Comparison of ENCODE assay signal across 23 cellular contexts in genomic region chr2:74043345-74044329, GRCh38. TPM values are rescaled to one million over a fixed set of nuclear protein-coding genes. Genes with fewer than 3 reads are reported as not detected.
DNase-seq lines count a peak whose midpoint lies in the region; ATAC-seq, FAIRE-seq and TF ChIP-seq lines count a peak whose summit lies in the region.
"Had no signal": no experiment of that assay in that cellular context is flagged by ENCODE, and none has a peak within 500 bp of the region (broad histone marks: within the 10 kb centered on the region; RNA-seq: fewer than 3 reads in every experiment).

No MANE protein-coding gene starts in this region.

- H3K27ac Mint-ChIP-seq in activated T-cell treated with anti-CD3 and anti-CD28 coated beads, Interleukin-2, amount 50 U/mL, for 72 hours = peak overlapping the region; percentile 9
- H3K27ac Mint-ChIP-seq in stimulated activated effector memory CD8-positive, alpha-beta T cell treated with anti-CD3 and anti-CD28 coated beads, Interleukin-12 subunit alpha, Interleukin-12 subunit beta, amount 100 ng/mL, for 72 hours = peak overlapping the region; percentile 55
- H3K27ac Mint-ChIP-seq: activated CD4-positive, alpha-beta T cell treated with anti-CD3 and anti-CD28 coated beads, Interleukin-2, amount 10 ng/mL, durations not matched to agents 24 days and 14 days had no signal

- H3K27ac ChIP-seq in WERI-Rb-1 = no peak overlapping the region
- peak overlapping the region; percentile 72 for H3K27ac ChIP-seq in HepG2 (ENCODE audit: extremely low read length, insufficient read depth, low read length)
- H3K27ac ChIP-seq in psoas muscle = no peak overlapping the region
- H3K27ac ChIP-seq: BLaER1, prostate gland had no signal

- peaks cover 0 to 7% of the 10 kb centered on the region in 2 donors for H3K36me3 Mint-ChIP-seq in activated T-cell treated with anti-CD3 and anti-CD28 coated beads, Interleukin-2, amount 50 U/mL, for 72 hours (ENCODE audit: insufficient read depth in 2 of 2)
- H3K36me3 Mint-ChIP-seq in stimulated activated effector memory CD8-positive, alpha-beta T cell treated with anti-CD3 and anti-CD28 coated beads, Interleukin-12 subunit alpha, Interleukin-12 subunit beta, amount 100 ng/mL, for 72 hours = peaks cover 22% of the 10 kb centered on the region

- H4K20me1 ChIP-seq in HepG2 (ENCODE audit: insufficient read depth, low read length) = no peaks in the 10 kb centered on the region

- H3K9ac ChIP-seq in HepG2 (ENCODE audit: insufficient read depth, low read depth, low read length) = peak overlapping the region; percentile 35; the same call in 1 of the 2 replicates
- H3K9ac ChIP-seq: BLaER1 had no signal

- H3K4me3 ChIP-seq in WERI-Rb-1 (ENCODE audit: low read depth, low read length) (no peak overlapping the region), HepG2 (replicated peaks in 1 of 3; ENCODE audit: insufficient read depth in 1 of 3, low read depth in 2 of 3, low read length in 3 of 3) (0 out of 6 replicates have a peak overlapping the region, but pooled peaks of 1 of the 3 experiments have one; percentile 8), psoas muscle (no peak overlapping the region)
- H3K4me3 ChIP-seq: BLaER1, prostate gland, stomach had no signal

- intact Hi-C loops in HepG2 (cut with micrococcal nuclease; ENCODE audit: unreplicated experiment) (no loop called here), psoas muscle (cut with DNase I) (no loop called here)

- CTCF ChIA-PET in HepG2 (lab: Yijun Ruan, JAX; ENCODE audit: low intra/inter-chr PET ratio, low total read pairs) = no interaction called here

- no peaks in the 10 kb centered on the region for H3K9me3 ChIP-seq in WERI-Rb-1 (ENCODE audit: severe bottlenecking)
- H3K9me3 ChIP-seq in HepG2 (ENCODE audit: low read length) = no peaks in the 10 kb centered on the region
- no peaks in the 10 kb centered on the region for H3K9me3 ChIP-seq in psoas muscle
- H3K9me3 ChIP-seq: BLaER1, prostate gland, stomach had no signal

- peaks cover 30% of the 10 kb centered on the region for H3K4me1 ChIP-seq in HepG2 (ENCODE audit: insufficient read depth, low read length)
- peaks cover 11% of the 10 kb centered on the region for H3K4me1 ChIP-seq in psoas muscle
- H3K4me1 ChIP-seq: prostate gland had no signal

- H3K27me3 Mint-ChIP-seq in activated T-cell treated with anti-CD3 and anti-CD28 coated beads, Interleukin-2, amount 50 U/mL, for 72 hours (ENCODE audit: low read depth) = no peaks in the 10 kb centered on the region
- H3K27me3 Mint-ChIP-seq: activated CD4-positive, alpha-beta T cell treated with anti-CD3 and anti-CD28 coated beads, Interleukin-2, amount 10 ng/mL, durations not matched to agents 24 days and 14 days had no signal

- peak overlapping the region; percentile 56 for H3K4me2 ChIP-seq in HepG2 (ENCODE audit: low read depth, low read length)
- H3K4me2 ChIP-seq: BLaER1 had no signal

- H3K36me3 ChIP-seq in WERI-Rb-1 (peaks cover 37% of the 10 kb centered on the region), HepG2 (replicated peaks in 1 of 2; ENCODE audit: control insufficient read depth in 1 of 2, insufficient read depth in 2 of 2, low read length in 2 of 2) (peaks cover 17 to 33% of the 10 kb centered on the region in 2 experiments), psoas muscle (ENCODE audit: insufficient read depth in 1 of 2, low read depth in 1 of 2) (peaks cover 0 to 3% of the 10 kb centered on the region in 2 donors)
- H3K36me3 ChIP-seq: prostate gland had no signal

- no peak for TF ChIP-seq POLR2A in HepG2 (IDR thresholded peaks at IDR 0.05; ENCODE audit: insufficient read depth in 1 of 2, low read depth in 2 of 2, low read length in 2 of 2)

- H3K4me1 Mint-ChIP-seq in activated T-cell treated with anti-CD3 and anti-CD28 coated beads, Interleukin-2, amount 50 U/mL, for 72 hours (ENCODE audit: low read depth) = peaks cover 40% of the 10 kb centered on the region
- H3K4me1 Mint-ChIP-seq in stimulated activated effector memory CD8-positive, alpha-beta T cell treated with anti-CD3 and anti-CD28 coated beads, Interleukin-12 subunit alpha, Interleukin-12 subunit beta, amount 100 ng/mL, for 72 hours = peaks cover 41% of the 10 kb centered on the region

- POLR2A ChIA-PET in HepG2 (lab: Yijun Ruan, JAX) = interaction anchor here (1.0 to 1.5 kb wide), 3 partner anchors 48 to 77 kb away, joined by 3 to 5 read pairs (median 3); no protein-coding TSS in a partner anchor

- no peak for DNase-seq in activated T-cell treated with anti-CD3 and anti-CD28 coated beads, Interleukin-2, amount 50 U/mL, for 72 hours
- no peak for DNase-seq in activated T-cell treated with anti-CD3 and anti-CD28 coated beads for 4 hours
- DNase-seq in WERI-Rb-1 = peak; percentile 58
- DNase-seq in HepG2 (ENCODE audit: low spot score) = peak; percentile 62
- DNase-seq in stimulated activated effector memory CD8-positive, alpha-beta T cell treated with anti-CD3 and anti-CD28 coated beads, Interleukin-12 subunit alpha, Interleukin-12 subunit beta, amount 100 ng/mL, for 72 hours (ENCODE audit: low spot score in 2 of 2) = no peak
- DNase-seq in AML-193 (lab: John Stamatoyannopoulos, UW) = no peak
- DNase-seq in psoas muscle = no peak
- DNase-seq: activated CD4-positive, alpha-beta T cell treated with anti-CD3 and anti-CD28 coated beads, Interleukin-2, amount 10 ng/mL, durations not matched to agents 24 days and 14 days; activated CD8-positive, alpha-beta memory T cell treated with anti-CD3 and anti-CD28 coated beads, Interleukin-2, amount 50 U/mL, for 4 hours; aorta; central memory CD4-positive, alpha-beta T cell; foreskin melanocyte; hippocampal formation; islet precursor cell; KBM-7; NCI-H1694; NCI-H2171 treated with DMSO at 0.1 percent for 48 hours; NCI-H774; stomach had no signal

- no peak overlapping the region for H2AFZ ChIP-seq in HepG2 (ENCODE audit: low read length)

- TF ChIP-seq CTCF in WERI-Rb-1 (IDR thresholded peaks at IDR 0.05; ENCODE audit: low read depth, low read length) (no peak), HepG2 (CRISPR knock-in tag; IDR thresholded peaks at IDR 0.05) (no peak), psoas muscle (IDR thresholded peaks at IDR 0.05) (no peak)

- H3K79me2 ChIP-seq in HepG2 (ENCODE audit: insufficient read depth, low read length) = no peaks in the 10 kb centered on the region

- TF ChIP-seq EP300 in HepG2 (IDR thresholded peaks at IDR 0.05; ENCODE audit: low read depth in 2 of 2, low read length in 2 of 2) (peak in 1 of 2 experiments; percentile 38; a peak in 1 of 4 replicates), HepG2 (CRISPR knock-in tag; IDR thresholded peaks at IDR 0.05; ENCODE audit: borderline replicate concordance) (peak; percentile 58; the same call in 1 of the 2 replicates)

- 70% methylated on average over 6 of the region's 6 CpGs for WGBS in HepG2 (ENCODE audit: low lambda C conversion rate)
- 94 to 95% (median 94%) methylated on average over 6 of the region's 6 CpGs for WGBS in psoas muscle, 3 donors

- H3K27me3 ChIP-seq in WERI-Rb-1 (ENCODE audit: insufficient read depth, low read depth, severe bottlenecking) = no peaks in the 10 kb centered on the region
- no peaks in the 10 kb centered on the region for H3K27me3 ChIP-seq in HepG2 (ENCODE audit: control insufficient read depth in 1 of 2, insufficient read depth in 2 of 2, low read length in 2 of 2)
- no peaks in the 10 kb centered on the region for H3K27me3 ChIP-seq in psoas muscle (ENCODE audit: insufficient read depth in 3 of 3, low read length in 2 of 3)
- H3K27me3 ChIP-seq: BLaER1, stomach had no signal

- in situ Hi-C loops in HepG2 (cut with HindIII; ENCODE audit: extremely low pct_ligation_motif_present, low pct_unique_long_range_greater_than_20kb) = no loop called here

- TF ChIP-seq RAD21 in HepG2 (CRISPR knock-in tag; IDR thresholded peaks at IDR 0.05) = no peak

- ATAC-seq in activated T-cell treated with anti-CD3 and anti-CD28 coated beads, Interleukin-2, amount 50 U/mL, for 72 hours (replicated peaks in 1 of 2) = no peak
- ATAC-seq in HepG2 (peak; percentile 85), GM18870 (IDR thresholded peaks at IDR 0.05; ENCODE audit: unreplicated experiment) (no peak), psoas muscle (no peak)
- ATAC-seq in stimulated activated effector memory CD8-positive, alpha-beta T cell treated with anti-CD3 and anti-CD28 coated beads, Interleukin-12 subunit alpha, Interleukin-12 subunit beta, amount 100 ng/mL, for 72 hours = no peak

- no TSS peak for BruUV-seq in HepG2 (replicated peaks; lab: Mats Ljungman, UMichigan)

- no peaks in the 10 kb centered on the region for H3K9me3 Mint-ChIP-seq in activated T-cell treated with anti-CD3 and anti-CD28 coated beads, Interleukin-2, amount 50 U/mL, for 72 hours
- no peaks in the 10 kb centered on the region for H3K9me3 Mint-ChIP-seq in stimulated activated effector memory CD8-positive, alpha-beta T cell treated with anti-CD3 and anti-CD28 coated beads, Interleukin-12 subunit alpha, Interleukin-12 subunit beta, amount 100 ng/mL, for 72 hours
- H3K9me3 Mint-ChIP-seq: activated CD4-positive, alpha-beta T cell treated with anti-CD3 and anti-CD28 coated beads, Interleukin-2, amount 10 ng/mL, durations not matched to agents 24 days and 14 days had no signal

- FAIRE-seq in HepG2 (lab: Jason Lieb, UNC) = peak; percentile 43
- FAIRE-seq: TTC549 had no signal

- no peak overlapping the region for H3K4me3 Mint-ChIP-seq in activated T-cell treated with anti-CD3 and anti-CD28 coated beads, Interleukin-2, amount 50 U/mL, for 72 hours
- H3K4me3 Mint-ChIP-seq in stimulated activated effector memory CD8-positive, alpha-beta T cell treated with anti-CD3 and anti-CD28 coated beads, Interleukin-12 subunit alpha, Interleukin-12 subunit beta, amount 100 ng/mL, for 72 hours = no peak overlapping the region
- H3K4me3 Mint-ChIP-seq: activated CD4-positive, alpha-beta T cell treated with anti-CD3 and anti-CD28 coated beads, Interleukin-2, amount 10 ng/mL, durations not matched to agents 24 days and 14 days had no signal

RNA-seq across cellular contexts. Expression of gene TET3, which starts 58.9 kb away (rescaled TPM):
- total RNA-seq in activated T-cell treated with anti-CD3 and anti-CD28 coated beads, Interleukin-2, amount 50 U/mL, for 72 hours = 10 to 100 TPM; 18.6 to 19.7 TPM
- total RNA-seq in HepG2 (2016; rRNA removed; fragmentation: Illumina TruSeq; extraction: Trizol) (6.8 TPM in 2 replicates), psoas muscle (1 to 10 TPM; 1.7 to 4.8 (median 3.9) TPM)
- total RNA-seq in HepG2 (2016; cell fraction: cytosol; rRNA removed; fragmentation: Illumina TruSeq; extraction: Trizol; ENCODE audit: low read depth) = 0.71 and 1.2 TPM in 2 replicates
- total RNA-seq in HepG2 (2016; cell fraction: insoluble cytoplasmic fraction; rRNA removed; fragmentation: Illumina TruSeq; extraction: Trizol) = 6.1 and 7.2 TPM in 2 replicates
- total RNA-seq in HepG2 (2016; cell fraction: membrane; rRNA removed; fragmentation: Illumina TruSeq; extraction: Trizol) = 2.4 and 2.7 TPM in 2 replicates
- total RNA-seq in HepG2 (2016; cell fraction: nucleus; rRNA removed; fragmentation: Illumina TruSeq; extraction: Trizol) = 12.1 and 16.6 TPM in 2 replicates
- polyA plus RNA-seq in HepG2 (2011; rRNA removed) (4.3 and 4.7 TPM in 2 replicates), psoas muscle (10 to 100 TPM in 1 of 3 donors, 1 to 10 TPM in 1, under 1 TPM in 1; 0.56 to 11.2 (median 1.0) TPM)
- 1.7 and 2.0 TPM in 2 replicates for polyA plus RNA-seq in HepG2 (2011; cell fraction: cytosol; rRNA removed)
- 19.7 and 21.9 TPM in 2 replicates for polyA plus RNA-seq in HepG2 (2011; cell fraction: nucleus; rRNA removed)
- 6.0 and 7.3 TPM in 2 replicates for polyA plus RNA-seq in HepG2 (2012)
- 0.26 and 0.32 TPM in 2 replicates for polyA plus RNA-seq in HepG2 (2016; cell fraction: cytosol; fragmentation: Illumina TruSeq; extraction: Trizol; ENCODE audit: low read depth)
- 4.5 and 5.7 TPM in 2 replicates for polyA plus RNA-seq in HepG2 (2016; cell fraction: insoluble cytoplasmic fraction; fragmentation: Illumina TruSeq; extraction: Trizol; ENCODE audit: low read depth)
- 0.63 and 0.87 TPM in 2 replicates for polyA plus RNA-seq in HepG2 (2016; cell fraction: membrane; fragmentation: Illumina TruSeq; extraction: Trizol; ENCODE audit: low read depth)
- 24.0 and 27.9 TPM in 2 replicates for polyA plus RNA-seq in HepG2 (2016; cell fraction: nucleus; fragmentation: Illumina TruSeq; extraction: Trizol; ENCODE audit: insufficient read depth, low read depth)
- 7.6 and 10.7 TPM in 2 replicates for polyA minus RNA-seq in HepG2 (2011; rRNA and poly(A)+ RNA removed; ENCODE audit: low replicate concordance)
- 3.4 and 4.2 TPM in 2 replicates for polyA minus RNA-seq in HepG2 (2011; cell fraction: cytosol; rRNA and poly(A)+ RNA removed)
- 14.0 and 14.5 TPM in 2 replicates for polyA minus RNA-seq in HepG2 (2011; cell fraction: nucleus; rRNA and poly(A)+ RNA removed)

Comparison
In these comparisons a context has a peak if more than half of its experiments do, and no peak if none do; other contexts are left out.
1. DNase-seq: peak in WERI-Rb-1 (single experiment) and HepG2 (single experiment); none in activated T-cell treated with anti-CD3 and anti-CD28 coated beads, Interleukin-2, amount 50 U/mL, for 72 hours (0 of 2), activated T-cell treated with anti-CD3 and anti-CD28 coated beads for 4 hours (single experiment), stimulated activated effector memory CD8-positive, alpha-beta T cell treated with anti-CD3 and anti-CD28 coated beads, Interleukin-12 subunit alpha, Interleukin-12 subunit beta, amount 100 ng/mL, for 72 hours (0 of 2), AML-193 (0 of 2) and psoas muscle (0 of 2).